Comparison of ENCODE assay signal across 1 cellular context in genomic region chr3:42653303-42653559, GRCh38.
TF ChIP-seq lines count a peak whose summit lies in the region.

No MANE protein-coding gene starts in this region.

TF ChIP-seq in liver, 16 proteins besides CTCF, POLR2A, EP300 and RAD21 (continued from another document):
- TF ChIP-seq SP1 (IDR thresholded peaks at IDR 0.05): no peak
- no peak for TF ChIP-seq EGR1 (IDR thresholded peaks at IDR 0.05; ENCODE audit: low read depth in 2 of 2)
- no peak for TF ChIP-seq FOXA1 (IDR thresholded peaks at IDR 0.05)
- no peak for TF ChIP-seq REST (IDR thresholded peaks at IDR 0.05)
